In the genomic region with DNA sequence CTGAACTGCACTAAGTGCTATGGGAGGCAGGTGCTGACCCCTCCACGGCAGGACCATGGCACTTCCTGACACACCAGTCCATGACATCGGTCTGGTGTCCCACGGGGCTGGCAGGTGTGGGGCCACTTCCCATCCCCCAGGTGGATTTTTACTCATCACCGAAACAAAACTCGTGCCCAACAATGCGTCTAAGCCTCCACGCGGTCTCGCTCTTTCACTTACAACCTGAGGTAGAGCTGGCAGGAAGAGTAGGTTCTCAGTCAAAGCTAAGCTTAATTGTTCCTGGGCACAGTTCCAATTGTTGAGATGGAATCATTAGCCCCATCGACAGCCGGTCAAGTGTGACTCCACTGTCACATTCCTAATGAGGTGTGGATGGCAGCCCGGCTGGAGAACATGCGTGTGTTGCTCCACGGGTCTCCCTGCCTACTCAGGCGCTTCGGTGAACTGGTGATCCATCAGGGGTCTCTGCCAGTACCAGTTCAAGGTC, we compare ENCODE assay signal across 13 cellular contexts. TPM values are rescaled to one million over a fixed set of nuclear protein-coding genes. Genes with fewer than 3 reads are reported as not detected.
DNase-seq lines count a peak whose midpoint lies in the region; ATAC-seq, FAIRE-seq and TF ChIP-seq lines count a peak whose summit lies in the region.
"Had no signal": no experiment of that assay in that cellular context is flagged by ENCODE, and none has a peak within 500 bp of the region (broad histone marks: within the 10 kb centered on the region; RNA-seq: fewer than 3 reads in every experiment).

No MANE protein-coding gene starts in this region.

- no peaks in the 10 kb centered on the region for H3K4me1 Mint-ChIP-seq in activated T-cell treated with anti-CD3 and anti-CD28 coated beads, Interleukin-2, amount 50 U/mL, for 72 hours (ENCODE audit: low read depth)

- BruUV-seq in HepG2 (replicated peaks; lab: Mats Ljungman, UMichigan), result no TSS peak

- H3K4me3 ChIP-seq in GM12864 (ENCODE audit: low read depth, low read length), result no peak overlapping the region
- H3K4me3 ChIP-seq in HepG2 (replicated peaks in 1 of 3; ENCODE audit: insufficient read depth in 1 of 3, low read depth in 2 of 3, low read length in 3 of 3), result no peak overlapping the region
- H3K4me3 ChIP-seq: Peyer's patch had no signal

- H4K20me1 ChIP-seq in HepG2 (ENCODE audit: insufficient read depth, low read length), result no peaks in the 10 kb centered on the region

- H2AFZ ChIP-seq in HepG2 (ENCODE audit: low read length), result no peak overlapping the region

- H3K27ac ChIP-seq in HepG2 (ENCODE audit: extremely low read length, insufficient read depth, low read length), result no peak overlapping the region
- H3K27ac ChIP-seq: Peyer's patch had no signal

- intact Hi-C loops in HepG2 (cut with micrococcal nuclease; ENCODE audit: unreplicated experiment), result no loop called here

- H3K9me3 ChIP-seq in HepG2 (ENCODE audit: low read length), result no peaks in the 10 kb centered on the region
- H3K9me3 ChIP-seq: Peyer's patch had no signal

- no peak overlapping the region for H3K4me3 Mint-ChIP-seq in activated T-cell treated with anti-CD3 and anti-CD28 coated beads, Interleukin-2, amount 50 U/mL, for 72 hours
- H3K4me3 Mint-ChIP-seq: CD8-positive, alpha-beta memory T cell had no signal

- no peaks in the 10 kb centered on the region for H3K27me3 ChIP-seq in HepG2 (ENCODE audit: control insufficient read depth in 1 of 2, insufficient read depth in 2 of 2, low read length in 2 of 2)
- H3K27me3 ChIP-seq: Peyer's patch had no signal

- H3K27ac Mint-ChIP-seq in activated T-cell treated with anti-CD3 and anti-CD28 coated beads, Interleukin-2, amount 50 U/mL, for 72 hours, result no peak overlapping the region

- peaks cover 3 to 8% of the 10 kb centered on the region in 2 donors for H3K36me3 Mint-ChIP-seq in activated T-cell treated with anti-CD3 and anti-CD28 coated beads, Interleukin-2, amount 50 U/mL, for 72 hours (ENCODE audit: insufficient read depth in 2 of 2)

- no peak for TF ChIP-seq POLR2A in HepG2 (IDR thresholded peaks at IDR 0.05; ENCODE audit: insufficient read depth in 1 of 2, low read depth in 2 of 2, low read length in 2 of 2)

- TF ChIP-seq RAD21 in HepG2 (CRISPR knock-in tag; IDR thresholded peaks at IDR 0.05), result no peak

- in situ Hi-C loops in HepG2 (cut with HindIII; ENCODE audit: extremely low pct_ligation_motif_present, low pct_unique_long_range_greater_than_20kb), result no loop called here

- ATAC-seq in HepG2 (no peak), GM21529 (IDR thresholded peaks at IDR 0.05; ENCODE audit: unreplicated experiment) (no peak)
- ATAC-seq in stimulated activated naive CD8-positive, alpha-beta T cell treated with anti-CD3 and anti-CD28 coated beads, Interleukin-15, Interleukin-2, amounts not matched to agents 100 U/mL and 50 U/mL, for 24 hours, result no peak
- ATAC-seq in activated T-cell treated with anti-CD3 and anti-CD28 coated beads, Interleukin-2, amount 50 U/mL, for 72 hours (replicated peaks in 1 of 2), result no peak

- H3K36me3 ChIP-seq in HepG2 (replicated peaks in 1 of 2; ENCODE audit: control insufficient read depth in 1 of 2, insufficient read depth in 2 of 2, low read length in 2 of 2), result peaks cover 42 to 80% of the 10 kb centered on the region in 2 experiments

- H3K9ac ChIP-seq in HepG2 (ENCODE audit: insufficient read depth, low read depth, low read length), result no peak overlapping the region

- DNase-seq in GM12864 (ENCODE audit: low read depth) (peak; percentile 34), NCI-H187 (lab: John Stamatoyannopoulos, UW) (peak; percentile 93 to 97), NCI-H82 treated with DMSO at 0.1 percent for 48 hours (lab: John Stamatoyannopoulos, UW; ENCODE audit: unreplicated experiment) (peak; percentile 74), HepG2 (ENCODE audit: low spot score) (no peak)
- DNase-seq in stimulated activated naive CD8-positive, alpha-beta T cell treated with anti-CD3 and anti-CD28 coated beads, Interleukin-15, Interleukin-2, amounts not matched to agents 100 U/mL and 50 U/mL, for 24 hours, result no peak
- no peak for DNase-seq in activated CD8-positive, alpha-beta memory T cell treated with anti-CD3 and anti-CD28 coated beads for 24 hours
- no peak for DNase-seq in activated T-cell treated with anti-CD3 and anti-CD28 coated beads, Interleukin-2, amount 50 U/mL, for 72 hours
- DNase-seq: activated T-cell treated with anti-CD3 and anti-CD28 coated beads, Interleukin-2, amount 50 U/mL, for 48 hours; CD8-positive, alpha-beta memory T cell; nucleus accumbens; Peyer's patch; stimulated activated CD4-positive, alpha-beta T cell treated with anti-CD3 and anti-CD28 coated beads, Interleukin-4, amount 100 ng/mL, for 1 hour had no signal

- TF ChIP-seq EP300 in HepG2 (IDR thresholded peaks at IDR 0.05; ENCODE audit: low read depth in 2 of 2, low read length in 2 of 2), result no peak
- no peak for TF ChIP-seq EP300 in HepG2 (CRISPR knock-in tag; IDR thresholded peaks at IDR 0.05; ENCODE audit: borderline replicate concordance)

- H3K27me3 Mint-ChIP-seq in activated T-cell treated with anti-CD3 and anti-CD28 coated beads, Interleukin-2, amount 50 U/mL, for 72 hours (ENCODE audit: low read depth), result no peaks in the 10 kb centered on the region

- CTCF ChIA-PET in HepG2 (lab: Yijun Ruan, JAX; ENCODE audit: low intra/inter-chr PET ratio, low total read pairs), result no interaction called here

- no peaks in the 10 kb centered on the region for H3K79me2 ChIP-seq in HepG2 (ENCODE audit: insufficient read depth, low read length)

- POLR2A ChIA-PET in HepG2 (lab: Yijun Ruan, JAX), result no interaction called here

- H3K4me2 ChIP-seq in HepG2 (ENCODE audit: low read depth, low read length), result no peak overlapping the region

- no peaks in the 10 kb centered on the region for H3K4me1 ChIP-seq in HepG2 (ENCODE audit: insufficient read depth, low read length)
- H3K4me1 ChIP-seq: Peyer's patch had no signal

- no peak for TF ChIP-seq CTCF in GM12864 (IDR thresholded peaks at IDR 0.05; ENCODE audit: low read depth, low read length, missing control alignments)
- TF ChIP-seq CTCF in HepG2 (CRISPR knock-in tag; IDR thresholded peaks at IDR 0.05), result no peak

- no peaks in the 10 kb centered on the region for H3K9me3 Mint-ChIP-seq in activated T-cell treated with anti-CD3 and anti-CD28 coated beads, Interleukin-2, amount 50 U/mL, for 72 hours
- H3K9me3 Mint-ChIP-seq: CD8-positive, alpha-beta memory T cell had no signal

- no peak for FAIRE-seq in HepG2 (lab: Jason Lieb, UNC)

- WGBS in HepG2 (ENCODE audit: low lambda C conversion rate), result 95% methylated on average over 16 of the region's 16 CpGs

TF ChIP-seq in HepG2, 621 proteins besides CTCF, POLR2A, EP300 and RAD21 (continues in another document):
- TF ChIP-seq ZNF20 (CRISPR knock-in tag; IDR thresholded peaks at IDR 0.05) (no peak), ZNF766 (CRISPR knock-in tag; IDR thresholded peaks at IDR 0.05; ENCODE audit: borderline replicate concordance) (no peak), MAFG (CRISPR knock-in tag; IDR thresholded peaks at IDR 0.05) (no peak)
- TF ChIP-seq, protein P1, sequence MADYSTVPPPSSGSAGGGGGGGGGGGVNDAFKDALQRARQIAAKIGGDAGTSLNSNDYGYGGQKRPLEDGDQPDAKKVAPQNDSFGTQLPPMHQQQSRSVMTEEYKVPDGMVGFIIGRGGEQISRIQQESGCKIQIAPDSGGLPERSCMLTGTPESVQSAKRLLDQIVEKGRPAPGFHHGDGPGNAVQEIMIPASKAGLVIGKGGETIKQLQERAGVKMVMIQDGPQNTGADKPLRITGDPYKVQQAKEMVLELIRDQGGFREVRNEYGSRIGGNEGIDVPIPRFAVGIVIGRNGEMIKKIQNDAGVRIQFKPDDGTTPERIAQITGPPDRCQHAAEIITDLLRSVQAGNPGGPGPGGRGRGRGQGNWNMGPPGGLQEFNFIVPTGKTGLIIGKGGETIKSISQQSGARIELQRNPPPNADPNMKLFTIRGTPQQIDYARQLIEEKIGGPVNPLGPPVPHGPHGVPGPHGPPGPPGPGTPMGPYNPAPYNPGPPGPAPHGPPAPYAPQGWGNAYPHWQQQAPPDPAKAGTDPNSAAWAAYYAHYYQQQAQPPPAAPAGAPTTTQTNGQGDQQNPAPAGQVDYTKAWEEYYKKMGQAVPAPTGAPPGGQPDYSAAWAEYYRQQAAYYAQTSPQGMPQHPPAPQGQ (CRISPR knock-in tag; IDR thresholded peaks at IDR 0.05; ENCODE audit: borderline replicate concordance), result no peak

RNA-seq across cellular contexts. Expression of a gene that starts 52.2 kb away (rescaled TPM):
- 0.53 and 0.83 TPM in 2 replicates for total RNA-seq in HepG2 (2016; rRNA removed; fragmentation: Illumina TruSeq; extraction: Trizol)
- under 0.01 and 0.09 TPM in 2 replicates for total RNA-seq in HepG2 (2016; cell fraction: cytosol; rRNA removed; fragmentation: Illumina TruSeq; extraction: Trizol; ENCODE audit: low read depth)
- 0.61 and 0.86 TPM in 2 replicates for total RNA-seq in HepG2 (2016; cell fraction: insoluble cytoplasmic fraction; rRNA removed; fragmentation: Illumina TruSeq; extraction: Trizol)
- 0.25 and 0.31 TPM in 2 replicates for total RNA-seq in HepG2 (2016; cell fraction: membrane; rRNA removed; fragmentation: Illumina TruSeq; extraction: Trizol)
- total RNA-seq in HepG2 (2016; cell fraction: nucleus; rRNA removed; fragmentation: Illumina TruSeq; extraction: Trizol), result 0.19 and 0.44 TPM in 2 replicates
- polyA plus RNA-seq in HepG2 (2011; rRNA removed), result 0.09 and 0.16 TPM in 2 replicates
- polyA plus RNA-seq in HepG2 (2011; cell fraction: cytosol; rRNA removed), result 0.09 and 0.10 TPM in 2 replicates
- 0.11 and 0.19 TPM in 2 replicates for polyA plus RNA-seq in HepG2 (2011; cell fraction: nucleus; rRNA removed)
- polyA plus RNA-seq in HepG2 (2012), result 0.05 and 0.08 TPM in 2 replicates
- 0.06 and 0.08 TPM in 2 replicates for polyA plus RNA-seq in HepG2 (2016; cell fraction: cytosol; fragmentation: Illumina TruSeq; extraction: Trizol; ENCODE audit: low read depth)
- polyA plus RNA-seq in HepG2 (2016; cell fraction: insoluble cytoplasmic fraction; fragmentation: Illumina TruSeq; extraction: Trizol; ENCODE audit: low read depth), result 0.59 and 0.73 TPM in 2 replicates
- polyA plus RNA-seq in HepG2 (2016; cell fraction: membrane; fragmentation: Illumina TruSeq; extraction: Trizol; ENCODE audit: low read depth), result 0.10 and 0.11 TPM in 2 replicates
- polyA plus RNA-seq in HepG2 (2016; cell fraction: nucleus; fragmentation: Illumina TruSeq; extraction: Trizol; ENCODE audit: insufficient read depth, low read depth), result 0.48 and 0.55 TPM in 2 replicates
- 0.06 TPM in 1 of 2 replicates, not detected in the other for polyA minus RNA-seq in HepG2 (2011; rRNA and poly(A)+ RNA removed; ENCODE audit: low replicate concordance)
- 0.10 TPM in 1 of 2 replicates, not detected in the other for polyA minus RNA-seq in HepG2 (2011; cell fraction: cytosol; rRNA and poly(A)+ RNA removed)
- polyA minus RNA-seq in HepG2 (2011; cell fraction: nucleus; rRNA and poly(A)+ RNA removed), result 0.12 and 0.13 TPM in 2 replicates
- total RNA-seq in activated T-cell treated with anti-CD3 and anti-CD28 coated beads, Interleukin-2, amount 50 U/mL, for 72 hours, result 10 to 100 TPM; 46.5 to 47.4 TPM

Comparison
In these comparisons a context has a peak if more than half of its experiments do, and no peak if none do; other contexts are left out.
1. DNase-seq: peak in GM12864 (single experiment), NCI-H187 (2 of 2) and NCI-H82 treated with DMSO at 0.1 percent for 48 hours (single experiment); none in HepG2 (single experiment), stimulated activated naive CD8-positive, alpha-beta T cell treated with anti-CD3 and anti-CD28 coated beads, Interleukin-15, Interleukin-2, amounts not matched to agents 100 U/mL and 50 U/mL, for 24 hours (single experiment), activated CD8-positive, alpha-beta memory T cell treated with anti-CD3 and anti-CD28 coated beads for 24 hours (single experiment) and activated T-cell treated with anti-CD3 and anti-CD28 coated beads, Interleukin-2, amount 50 U/mL, for 72 hours (0 of 2).
2. RNA of a gene that starts 52.2 kb away (total RNA-seq): 46.5 to 47.4 TPM in activated T-cell treated with anti-CD3 and anti-CD28 coated beads, Interleukin-2, amount 50 U/mL, for 72 hours; under 0.01 to 0.86 TPM in HepG2; every median in the first group is over 10 times any median in the second.